Comparison of ENCODE assay signal across 24 cellular contexts in genomic region chr5:96926275-96926674, GRCh38. TPM values are rescaled to one million over a fixed set of nuclear protein-coding genes. Genes with fewer than 3 reads are reported as not detected.
"Had no signal": no experiment of that assay in that cellular context is flagged by ENCODE, and none has a peak within 500 bp of the region (broad histone marks: within the 10 kb centered on the region; RNA-seq: fewer than 3 reads in every experiment).

No MANE protein-coding gene starts in this region.

- DNase-seq: activated CD4-positive, alpha-beta T cell treated with anti-CD3 and anti-CD28 coated beads for 36 hours; activated CD4-positive, alpha-beta T cell treated with anti-CD3 and anti-CD28 coated beads, Interleukin-2, amount 50 U/mL, for 4 hours; activated CD8-positive, alpha-beta memory T cell treated with anti-CD3 and anti-CD28 coated beads for 24 hours; activated CD8-positive, alpha-beta memory T cell treated with anti-CD3 and anti-CD28 coated beads, Interleukin-2, amount 50 U/mL, for 48 hours; activated naive CD4-positive, alpha-beta T cell treated with anti-CD3 and anti-CD28 coated beads for 36 hours; activated T-cell treated with anti-CD3 and anti-CD28 coated beads, Interleukin-2, amount 50 U/mL, for 4 hours; aorta; effector CD4-positive, alpha-beta T cell; heart left ventricle; islet precursor cell; left cardiac atrium; occipital lobe; right lobe of liver; stimulated activated CD4-positive, alpha-beta T cell treated with anti-CD3 and anti-CD28 coated beads, Interleukin-1b, Interleukin-23, amount 100 ng/mL, for 48 hours; stomach had no signal

- FAIRE-seq: endometrium had no signal

- H3K4me3 Mint-ChIP-seq: activated CD4-positive, alpha-beta T cell treated with anti-CD3 and anti-CD28 coated beads for 36 hours; activated naive CD4-positive, alpha-beta T cell treated with anti-CD3 and anti-CD28 coated beads for 36 hours; activated T-cell treated with anti-CD3 and anti-CD28 coated beads, Interleukin-2, amount 50 U/mL, for 4 hours; brain; dendritic cell treated with granulocyte-macrophage colony-stimulating factor and Interleukin-4, amounts not matched to agents 40 ng/mL and 50 ng/mL, for 4 days; neural crest cell; WTC11 had no signal

- H3K27me3 ChIP-seq: heart left ventricle, right lobe of liver, stomach, suprapubic skin, tibial nerve had no signal

- H3K36me3 ChIP-seq: heart left ventricle, right lobe of liver, stomach, suprapubic skin, tibial nerve had no signal

- H3K4me3 ChIP-seq: heart left ventricle, right lobe of liver, skin epidermis, stomach, suprapubic skin, tibial nerve had no signal

- H3K36me3 Mint-ChIP-seq: brain, WTC11 had no signal

- H3K27me3 Mint-ChIP-seq: activated CD4-positive, alpha-beta T cell treated with anti-CD3 and anti-CD28 coated beads for 36 hours; brain; dendritic cell treated with granulocyte-macrophage colony-stimulating factor and Interleukin-4, amounts not matched to agents 40 ng/mL and 50 ng/mL, for 4 days had no signal

- ATAC-seq: activated CD4-positive, alpha-beta T cell treated with anti-CD3 and anti-CD28 coated beads for 36 hours; activated T-cell treated with anti-CD3 and anti-CD28 coated beads, Interleukin-2, amount 50 U/mL, for 4 hours; heart left ventricle; left cardiac atrium; WTC11 had no signal

- H3K4me1 ChIP-seq: right lobe of liver had no signal

- H3K27ac Mint-ChIP-seq: activated CD4-positive, alpha-beta T cell treated with anti-CD3 and anti-CD28 coated beads for 36 hours; activated naive CD4-positive, alpha-beta T cell treated with anti-CD3 and anti-CD28 coated beads for 36 hours; activated T-helper 2 cell treated with anti-CD3 and anti-CD28 coated beads, Interferon-gamma antibody, Interleukin-2, Interleukin-4, amounts not matched to agents 10 μg/mL and 5 μg/mL and 100 μg/mL, durations not matched to agents 14 hours and 24 hours and 36 hours; brain; dendritic cell treated with granulocyte-macrophage colony-stimulating factor and Interleukin-4, amounts not matched to agents 40 ng/mL and 50 ng/mL, for 4 days; WTC11 had no signal

- H3K27ac ChIP-seq: heart left ventricle, right lobe of liver, skin epidermis, stomach, suprapubic skin, tibial nerve had no signal

- H3K9me3 ChIP-seq: heart left ventricle, right lobe of liver, stomach, suprapubic skin, tibial nerve had no signal

- H3K9me3 Mint-ChIP-seq: activated naive CD4-positive, alpha-beta T cell treated with anti-CD3 and anti-CD28 coated beads for 36 hours; activated T-cell treated with anti-CD3 and anti-CD28 coated beads, Interleukin-2, amount 50 U/mL, for 4 hours; activated T-helper 2 cell treated with anti-CD3 and anti-CD28 coated beads, Interferon-gamma antibody, Interleukin-2, Interleukin-4, amounts not matched to agents 10 μg/mL and 5 μg/mL and 100 μg/mL, durations not matched to agents 14 hours and 24 hours and 36 hours; brain; dendritic cell treated with granulocyte-macrophage colony-stimulating factor and Interleukin-4, amounts not matched to agents 40 ng/mL and 50 ng/mL, for 4 days; neural crest cell; WTC11 had no signal

RNA-seq across cellular contexts. Expression of gene ERAP2, which starts 50.0 kb away (rescaled TPM):
- total RNA-seq: neural crest cell had no signal
